Comparison of ENCODE assay signal across 17 cellular contexts in genomic region chr11:67034350-67034749, GRCh38. TPM values are rescaled to one million over a fixed set of nuclear protein-coding genes. Genes with fewer than 3 reads are reported as not detected.
"Had no signal": no experiment of that assay in that cellular context is flagged by ENCODE, and none has a peak within 500 bp of the region (broad histone marks: within the 10 kb centered on the region; RNA-seq: fewer than 3 reads in every experiment).

No MANE protein-coding gene starts in this region.

- H3K4me3 Mint-ChIP-seq: activated naive CD4-positive, alpha-beta T cell treated with anti-CD3 and anti-CD28 coated beads for 36 hours; activated T-helper 1 cell treated with anti-CD3 and anti-CD28 coated beads, Interleukin-12 subunit alpha, Interleukin-12 subunit beta, Interleukin-2, Interleukin-4 antibody, amounts not matched to agents 30 ng/mL and 10 ng/mL and 1 ng/mL, durations not matched to agents 14 hours and 24 hours and 36 hours; central memory CD8-positive, alpha-beta T cell; endodermal cell; naive thymus-derived CD4-positive, alpha-beta T cell; stimulated activated naive B cell treated with anti-CD40 and anti-IgM and Interleukin-4, amounts not matched to agents 10 μg/mL and 1 μg/mL and 100 μg/mL, for 72 hours had no signal

- H3K27ac ChIP-seq: neutrophil, VCaP had no signal

- H3K9me3 ChIP-seq: neutrophil, tibial nerve had no signal

- H3K36me3 Mint-ChIP-seq: naive thymus-derived CD4-positive, alpha-beta T cell; stimulated activated naive B cell treated with anti-CD40 and anti-IgM and Interleukin-4, amounts not matched to agents 10 μg/mL and 1 μg/mL and 100 μg/mL, for 72 hours had no signal

- H3K27me3 ChIP-seq: tibial nerve had no signal

- H3K27ac Mint-ChIP-seq: activated naive CD4-positive, alpha-beta T cell treated with anti-CD3 and anti-CD28 coated beads for 36 hours; activated T-helper 1 cell treated with anti-CD3 and anti-CD28 coated beads, Interleukin-12 subunit alpha, Interleukin-12 subunit beta, Interleukin-2, Interleukin-4 antibody, amounts not matched to agents 30 ng/mL and 10 ng/mL and 1 ng/mL, durations not matched to agents 14 hours and 24 hours and 36 hours; endodermal cell; naive thymus-derived CD4-positive, alpha-beta T cell; progenitor cell of endocrine pancreas; stimulated activated naive B cell treated with anti-CD40 and anti-IgM and Interleukin-4, amounts not matched to agents 10 μg/mL and 1 μg/mL and 100 μg/mL, for 72 hours had no signal

- H3K4me1 Mint-ChIP-seq: central memory CD8-positive, alpha-beta T cell; endodermal cell had no signal

- H3K36me3 ChIP-seq: neutrophil, tibial nerve had no signal

- DNase-seq: activated CD4-positive, alpha-beta T cell treated with anti-CD3 and anti-CD28 coated beads for 48 hours; activated naive CD4-positive, alpha-beta T cell treated with anti-CD3 and anti-CD28 coated beads for 36 hours; dermis blood vessel endothelial cell; erythroblast; naive thymus-derived CD4-positive, alpha-beta T cell; right cardiac atrium; stimulated activated naive B cell treated with anti-CD40 and anti-IgM and Interleukin-4, amounts not matched to agents 10 μg/mL and 1 μg/mL and 100 μg/mL, for 72 hours; T-helper 1 cell had no signal

- H3K4me3 ChIP-seq: tibial nerve had no signal

- H3K9me3 Mint-ChIP-seq: activated naive CD4-positive, alpha-beta T cell treated with anti-CD3 and anti-CD28 coated beads for 36 hours; activated T-helper 1 cell treated with anti-CD3 and anti-CD28 coated beads, Interleukin-12 subunit alpha, Interleukin-12 subunit beta, Interleukin-2, Interleukin-4 antibody, amounts not matched to agents 30 ng/mL and 10 ng/mL and 1 ng/mL, durations not matched to agents 14 hours and 24 hours and 36 hours; central memory CD8-positive, alpha-beta T cell; endodermal cell; stimulated activated naive B cell treated with anti-CD40 and anti-IgM and Interleukin-4, amounts not matched to agents 10 μg/mL and 1 μg/mL and 100 μg/mL, for 72 hours had no signal

RNA-seq across cellular contexts. Expression of gene SYT12, which starts 11.4 kb away (rescaled TPM):
- total RNA-seq: activated naive CD4-positive, alpha-beta T cell treated with anti-CD3 and anti-CD28 coated beads for 36 hours; activated T-helper 1 cell treated with anti-CD3 and anti-CD28 coated beads, Interleukin-12 subunit alpha, Interleukin-12 subunit beta, Interleukin-2, Interleukin-4 antibody, amounts not matched to agents 30 ng/mL and 10 ng/mL and 1 ng/mL, durations not matched to agents 14 hours and 24 hours and 36 hours; naive thymus-derived CD4-positive, alpha-beta T cell had no signal
- polyA plus RNA-seq: naive thymus-derived CD4-positive, alpha-beta T cell had no signal

RNA-seq across cellular contexts. Expression of gene C11orf86, which starts 59.2 kb away (rescaled TPM):
- total RNA-seq: activated naive CD4-positive, alpha-beta T cell treated with anti-CD3 and anti-CD28 coated beads for 36 hours; activated T-helper 1 cell treated with anti-CD3 and anti-CD28 coated beads, Interleukin-12 subunit alpha, Interleukin-12 subunit beta, Interleukin-2, Interleukin-4 antibody, amounts not matched to agents 30 ng/mL and 10 ng/mL and 1 ng/mL, durations not matched to agents 14 hours and 24 hours and 36 hours; dermis blood vessel endothelial cell; endodermal cell; lower leg skin; naive thymus-derived CD4-positive, alpha-beta T cell; progenitor cell of endocrine pancreas; right cardiac atrium; subcutaneous adipose tissue; tibial nerve had no signal
- polyA plus RNA-seq: naive thymus-derived CD4-positive, alpha-beta T cell; right cardiac atrium had no signal
